ENCODE assay signal across 13 cellular contexts in genomic region chr1:68291763-68292384, GRCh38. TPM values are rescaled to one million over a fixed set of nuclear protein-coding genes. Genes with fewer than 3 reads are reported as not detected.
DNase-seq lines count a peak whose midpoint lies in the region; ATAC-seq, FAIRE-seq and TF ChIP-seq lines count a peak whose summit lies in the region.
"Had no signal": no experiment of that assay in that cellular context is flagged by ENCODE, and none has a peak within 500 bp of the region (broad histone marks: within the 10 kb centered on the region; RNA-seq: fewer than 3 reads in every experiment).

No MANE protein-coding gene starts in this region.

- no peak overlapping the region for H3K56ac ChIP-seq in H1 (replicated peaks; ENCODE audit: insufficient read length, low read depth, low read length)

- H3K18ac ChIP-seq in H1 (ENCODE audit: extremely low read depth, low read length), result no peak overlapping the region

- H3K23me2 ChIP-seq in H1 (ENCODE audit: low read depth, low read length), result peaks cover 9% of the 10 kb centered on the region; the same call in 1 of the 2 replicates

- no peaks in the 10 kb centered on the region for H3K79me2 ChIP-seq in H1 (ENCODE audit: control insufficient read depth in 1 of 2, insufficient read depth in 2 of 2, low read length in 2 of 2)

- no peak overlapping the region for H3K4me3 ChIP-seq in H1 (ENCODE audit: extremely low read depth in 1 of 4, insufficient read depth in 2 of 4, low read depth in 3 of 4, low read length in 4 of 4)
- H3K4me3 ChIP-seq in mesodermal cell (ENCODE audit: extremely low read depth, insufficient read depth, low read length, poor library complexity, severe bottlenecking), result no peak overlapping the region
- H3K4me3 ChIP-seq: skin epidermis, vagina had no signal

- no peak for TF ChIP-seq EP300 in H1 (IDR thresholded peaks at IDR 0.05; ENCODE audit: borderline replicate concordance in 1 of 2, low read depth in 2 of 2, low read length in 2 of 2)

- no peak overlapping the region; the same call in 1 of the 2 replicates for H2BK12ac ChIP-seq in H1 (ENCODE audit: low read depth, low read length)

- DNase-seq in ELF-1 (ENCODE audit: low read depth, low spot score) (peak; percentile 70), NOMO-1 treated with dmso at 0.1 percent for 144 hours (lab: John Stamatoyannopoulos, UW; ENCODE audit: unreplicated experiment) (peak; percentile 9), H1 (ENCODE audit: low read depth in 1 of 2, low spot score in 2 of 2) (no peak), iPS-NIHi11 (ENCODE audit: low spot score) (no peak)
- DNase-seq in stimulated activated CD8-positive, alpha-beta memory T cell treated with anti-CD3 and anti-CD28 coated beads, Interleukin-4, amount 100 ng/mL, for 48 hours, result no peak
- DNase-seq in activated naive CD4-positive, alpha-beta T cell treated with anti-CD3 and anti-CD28 coated beads, Interleukin-2, amount 50 U/mL, for 72 hours (ENCODE audit: low spot score in 2 of 2), result no peak
- DNase-seq in stimulated activated CD4-positive, alpha-beta T cell treated with anti-CD3 and anti-CD28 coated beads, Interleukin-4, amount 100 ng/mL, for 24 hours, result no peak
- DNase-seq: activated CD8-positive, alpha-beta memory T cell treated with anti-CD3 and anti-CD28 coated beads, Interleukin-2, amount 50 U/mL, for 4 hours; amygdala; NCI-H345 had no signal

- no peak overlapping the region for H4K5ac ChIP-seq in H1 (ENCODE audit: insufficient read length, low read depth, low read length)

- no peaks in the 10 kb centered on the region for H3K79me1 ChIP-seq in H1 (ENCODE audit: low read depth, low read length)

- no peak overlapping the region for H4K91ac ChIP-seq in H1 (replicated peaks; ENCODE audit: insufficient read length, low read length)

- H3K27ac ChIP-seq in H1 (ENCODE audit: low read depth, low read length) (no peak overlapping the region), mesodermal cell (ENCODE audit: low read depth, low read length, severe bottlenecking) (peak overlapping the region; percentile 98)
- H3K27ac ChIP-seq: skin epidermis, vagina had no signal

- H2BK15ac ChIP-seq in H1 (ENCODE audit: low read length), result no peak overlapping the region

- peaks cover 14 to 53% (median 39%) of the 10 kb centered on the region in 4 experiments for H3K27me3 ChIP-seq in H1 (replicated peaks in 1 of 4; ENCODE audit: control insufficient read depth in 3 of 4, extremely low read depth in 1 of 4, insufficient read depth in 3 of 4, low read length in 3 of 4)
- H3K27me3 ChIP-seq: vagina had no signal

- H3K9me3 ChIP-seq in H1 (ENCODE audit: insufficient read depth in 2 of 2, low read depth in 1 of 2, low read length in 1 of 2) (no peaks in the 10 kb centered on the region), mesodermal cell (ENCODE audit: control insufficient read depth, low read length) (no peaks in the 10 kb centered on the region)
- H3K9me3 ChIP-seq: vagina had no signal

- H3K4me2 ChIP-seq in H1 (ENCODE audit: insufficient read depth in 1 of 2, low read depth in 2 of 2, low read length in 2 of 2), result no peak overlapping the region

- H3K4ac ChIP-seq in H1 (replicated peaks; ENCODE audit: insufficient read length, low read depth, low read length), result no peak overlapping the region

- H2BK5ac ChIP-seq in H1 (ENCODE audit: low read depth, low read length), result no peak overlapping the region

- POLR2A ChIA-PET in H1 (lab: Charles Lee; ENCODE audit: partially characterized antibody), result no interaction called here

- H2BK120ac ChIP-seq in H1 (replicated peaks; ENCODE audit: low read depth, low read length), result no peak overlapping the region

- no peaks in the 10 kb centered on the region for H3K9me3 Mint-ChIP-seq in activated naive CD4-positive, alpha-beta T cell treated with anti-CD3 and anti-CD28 coated beads, Interleukin-2, amount 50 U/mL, for 72 hours

- no peak overlapping the region for H3K23ac ChIP-seq in H1 (ENCODE audit: insufficient read length)

- no peaks in the 10 kb centered on the region for H3K36me3 ChIP-seq in H1 (ENCODE audit: control insufficient read depth in 2 of 4, insufficient read depth in 4 of 4, low read length in 3 of 4)
- H3K36me3 ChIP-seq in mesodermal cell (ENCODE audit: control insufficient read depth, insufficient read depth, low read length), result no peaks in the 10 kb centered on the region
- H3K36me3 ChIP-seq: vagina had no signal

- peaks cover 9 to 19% (median 16%) of the 10 kb centered on the region in 4 experiments for H3K4me1 ChIP-seq in H1 (replicated peaks in 1 of 4; ENCODE audit: control insufficient read depth in 3 of 4, insufficient read depth in 4 of 4, low read length in 3 of 4)
- peaks cover 36% of the 10 kb centered on the region for H3K4me1 ChIP-seq in mesodermal cell (ENCODE audit: control insufficient read depth, insufficient read depth, low read length, poor library complexity, severe bottlenecking)
- H3K4me1 ChIP-seq: vagina had no signal

- TF ChIP-seq CTCF in H1 (IDR thresholded peaks at IDR 0.05; ENCODE audit: control extremely low read depth in 1 of 3, insufficient read depth in 1 of 3, low read depth in 1 of 3, low read length in 3 of 3), result no peak

- no peak overlapping the region for H3K9ac ChIP-seq in H1 (replicated peaks in 1 of 4; ENCODE audit: extremely low read depth in 1 of 4, low read depth in 3 of 4, low read length in 3 of 4)

- CTCF ChIA-PET in H1 (lab: Charles Lee; ENCODE audit: partially characterized antibody), result interaction anchor here (1.0 to 1.9 kb wide), 7 partner anchors 8 to 171 kb away, joined by 3 to 7 read pairs (median 3); no protein-coding TSS in a partner anchor

- H2BK20ac ChIP-seq in H1 (ENCODE audit: low read length), result no peak overlapping the region

- H2AK5ac ChIP-seq in H1 (ENCODE audit: low read depth, low read length), result no peak overlapping the region; the same call in 1 of the 2 replicates

- H3K36me3 Mint-ChIP-seq in activated naive CD4-positive, alpha-beta T cell treated with anti-CD3 and anti-CD28 coated beads, Interleukin-2, amount 50 U/mL, for 72 hours, result no peaks in the 10 kb centered on the region

- 31% methylated on average over 2 of the region's 2 CpGs; no CpG with 5 or more reads in 1 of the 2 experiments for WGBS in H1 (ENCODE audit: extremely low coverage in 1 of 2, insufficient coverage in 1 of 2, insufficient read length in 1 of 2, insufficient replicate concordance in 2 of 2, low coverage in 1 of 2, low lambda C conversion rate in 2 of 2, missing lambda C conversion rate in 1 of 2), 2 experiments
- WGBS in mesodermal cell (ENCODE audit: insufficient coverage in 2 of 2), 2 experiments, result 3 to 7% methylated on average over 2 of the region's 2 CpGs

- H4K20me1 ChIP-seq in H1 (replicated peaks in 1 of 2; ENCODE audit: control insufficient read depth in 1 of 2, insufficient read depth in 2 of 2, low read length in 2 of 2), result no peaks in the 10 kb centered on the region

- no peak overlapping the region for H4K8ac ChIP-seq in H1 (ENCODE audit: extremely low read depth, insufficient read depth, low read length)

- no peak for FAIRE-seq in H1 (lab: Jason Lieb, UNC)

- ATAC-seq in activated naive CD4-positive, alpha-beta T cell treated with anti-CD3 and anti-CD28 coated beads, Interleukin-2, amount 50 U/mL, for 72 hours, result no peak

- TF ChIP-seq RAD21 in H1 (IDR thresholded peaks at IDR 0.05 in 1 of 2, conservative IDR thresholded peaks at IDR 0.05 in 1 of 2; ENCODE audit: low read depth in 2 of 2, low read length in 2 of 2), result no peak

- no peak overlapping the region for H3K27ac Mint-ChIP-seq in activated naive CD4-positive, alpha-beta T cell treated with anti-CD3 and anti-CD28 coated beads, Interleukin-2, amount 50 U/mL, for 72 hours

- no peak overlapping the region for H2AFZ ChIP-seq in H1 (ENCODE audit: low read length)

- H3K14ac ChIP-seq in H1 (ENCODE audit: insufficient read length), result no peak overlapping the region

- TF ChIP-seq POLR2A in H1 (IDR thresholded peaks at IDR 0.05; ENCODE audit: control extremely low read depth in 1 of 2, low read depth in 2 of 2, low read length in 2 of 2), result no peak

TF ChIP-seq in H1, 55 proteins besides CTCF, POLR2A, EP300 and RAD21:
- no peak for TF ChIP-seq EGR1 (IDR thresholded peaks at IDR 0.05; ENCODE audit: borderline replicate concordance, low read depth, low read length)
- no peak for TF ChIP-seq CBX5 (IDR thresholded peaks at IDR 0.05; ENCODE audit: low read depth, low read length)
- no peak for TF ChIP-seq PHF8 (conservative IDR thresholded peaks at IDR 0.05; ENCODE audit: low read depth, low read length)
- TF ChIP-seq CREB1 (IDR thresholded peaks at IDR 0.05), result no peak
- TF ChIP-seq TEAD4 (IDR thresholded peaks at IDR 0.05; ENCODE audit: low read depth, low read length), result peak; percentile 30; the same call in 1 of the 2 replicates
- TF ChIP-seq SP1 (IDR thresholded peaks at IDR 0.05; ENCODE audit: low read depth, low read length), result no peak
- TF ChIP-seq BACH1 (IDR thresholded peaks at IDR 0.05; ENCODE audit: low read length), result no peak
- TF ChIP-seq RXRA (IDR thresholded peaks at IDR 0.05; ENCODE audit: insufficient read depth, low read depth, low read length), result no peak
- TF ChIP-seq MAFK (IDR thresholded peaks at IDR 0.05; ENCODE audit: low read depth, low read length), result peak; percentile 47; the same call in 1 of the 2 replicates
- TF ChIP-seq RBBP5 (IDR thresholded peaks at IDR 0.05; ENCODE audit: borderline replicate concordance, low read depth, low read length), result no peak
- no peak for TF ChIP-seq JUN (IDR thresholded peaks at IDR 0.05; ENCODE audit: low read depth, low read length)
- TF ChIP-seq NANOG (IDR thresholded peaks at IDR 0.05; ENCODE audit: insufficient read depth, low read depth, low read length, poor library complexity, severe bottlenecking), result no peak
- TF ChIP-seq HDAC6 (IDR thresholded peaks at IDR 0.05; ENCODE audit: low read depth, low read length), result no peak
- TF ChIP-seq SP4 (IDR thresholded peaks at IDR 0.05; ENCODE audit: low read length), result no peak
- no peak for TF ChIP-seq CEBPB (IDR thresholded peaks at IDR 0.05; ENCODE audit: low read depth, low read length)
TF ChIP-seq in H1: peak in this region for 2.

RNA-seq across cellular contexts. Expression of gene WLS, which starts 59.6 kb away (rescaled TPM):
- 1.6 and 2.7 TPM in 2 replicates for total RNA-seq in H1 (2021; fragmentation: NEBNext Ultra II Directional; extraction: Animal tissue kit (Norgen Biotek cat#: 25700))
- 1.2 and 1.6 TPM in 2 replicates for polyA plus RNA-seq in H1 (2011; rRNA removed)
- 1.7 TPM for polyA plus RNA-seq in H1 (2011; cell fraction: cytosol; rRNA removed)
- polyA plus RNA-seq in H1 (2011; cell fraction: nucleus; rRNA removed), result 2.7 TPM
- polyA plus RNA-seq in H1 (2012, experiment 1 of 2), result 2.1 to 6.4 TPM (median 2.4 TPM) in 4 replicates
- polyA plus RNA-seq in H1 (2012, experiment 2 of 2), result 0.84 TPM
- 5.5 TPM for polyA plus RNA-seq in H1 (2013, experiment 1 of 2)
- polyA plus RNA-seq in H1 (2013, experiment 2 of 2), result 4.1 TPM
- polyA minus RNA-seq in H1 (2011; rRNA and poly(A)+ RNA removed), result 3.8 and 4.1 TPM in 2 replicates
- 1.6 TPM for polyA minus RNA-seq in H1 (2011; cell fraction: cytosol; rRNA and poly(A)+ RNA removed)
- 4.9 TPM for polyA minus RNA-seq in H1 (2011; cell fraction: nucleus; rRNA and poly(A)+ RNA removed)
- polyA plus RNA-seq in mesodermal cell (2013, experiment 1 of 2), result 174 TPM
- polyA plus RNA-seq in mesodermal cell (2013, experiment 2 of 2), result 146 TPM
- not detected for total RNA-seq in activated naive CD4-positive, alpha-beta T cell treated with anti-CD3 and anti-CD28 coated beads, Interleukin-2, amount 50 U/mL, for 72 hours

Comparison
In these comparisons a context has a peak if more than half of its experiments do, and no peak if none do; other contexts are left out.
1. DNase-seq: peak in ELF-1 (single experiment) and NOMO-1 treated with dmso at 0.1 percent for 144 hours (single experiment); none in H1 (0 of 2), stimulated activated CD8-positive, alpha-beta memory T cell treated with anti-CD3 and anti-CD28 coated beads, Interleukin-4, amount 100 ng/mL, for 48 hours (single experiment), activated naive CD4-positive, alpha-beta T cell treated with anti-CD3 and anti-CD28 coated beads, Interleukin-2, amount 50 U/mL, for 72 hours (0 of 2), stimulated activated CD4-positive, alpha-beta T cell treated with anti-CD3 and anti-CD28 coated beads, Interleukin-4, amount 100 ng/mL, for 24 hours (single experiment) and iPS-NIHi11 (single experiment).